In the genomic region with DNA sequence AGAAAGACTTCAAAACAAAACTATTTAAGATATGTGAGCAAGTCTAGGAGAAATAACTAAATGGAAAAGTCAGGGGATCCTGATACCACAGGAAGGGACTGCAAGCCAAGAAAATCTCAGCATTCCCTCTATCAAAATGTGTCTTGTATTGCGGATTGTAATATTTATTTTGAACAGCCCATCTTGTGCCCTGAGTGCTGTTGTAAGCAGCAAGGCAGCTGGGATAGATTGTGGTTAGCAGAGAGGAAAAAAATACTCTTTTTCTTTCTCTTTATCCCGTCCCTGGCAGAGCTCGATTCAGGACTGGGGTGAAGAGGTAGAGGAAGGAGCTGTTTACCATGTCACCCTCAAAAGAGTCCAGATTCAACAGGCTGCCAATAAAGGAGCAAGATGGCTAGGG, we compare ENCODE assay signal across 10 cellular contexts. TPM values are rescaled to one million over a fixed set of nuclear protein-coding genes. Genes with fewer than 3 reads are reported as not detected.
DNase-seq lines count a peak whose midpoint lies in the region; ATAC-seq, FAIRE-seq and TF ChIP-seq lines count a peak whose summit lies in the region.
"Had no signal": no experiment of that assay in that cellular context is flagged by ENCODE, and none has a peak within 500 bp of the region (broad histone marks: within the 10 kb centered on the region; RNA-seq: fewer than 3 reads in every experiment).

No MANE protein-coding gene starts in this region.

- no peaks in the 10 kb centered on the region for H3K36me3 ChIP-seq in iPS-20b (ENCODE audit: insufficient read depth, low read depth, low read length)
- H3K36me3 ChIP-seq in skeletal muscle tissue (ENCODE audit: control insufficient read depth in 3 of 3, insufficient read depth in 3 of 3, low read length in 3 of 3) = no peaks in the 10 kb centered on the region
- H3K36me3 ChIP-seq in H7 (replicated peaks; ENCODE audit: control insufficient read depth, insufficient read depth, low read length) = no peaks in the 10 kb centered on the region

- ATAC-seq in WTC11 = no peak
- no peak for ATAC-seq in naive thymus-derived CD8-positive, alpha-beta T cell

- POLR2A ChIA-PET in WTC11 (lab: Charles Lee) = no interaction called here
- POLR2A ChIA-PET in naive thymus-derived CD8-positive, alpha-beta T cell (lab: Charles Lee) = interaction anchor here (0.8 kb wide), 1 partner anchor 245 kb away, joined by 3 read pairs; a partner anchor contains a TSS

- no peak overlapping the region for H3K27ac ChIP-seq in iPS-20b (ENCODE audit: low read length)
- peak overlapping the region; percentile 51 for H3K27ac ChIP-seq in skeletal muscle tissue (ENCODE audit: low read depth, low read length)
- H3K27ac ChIP-seq: foreskin keratinocyte had no signal

- peaks cover 20% of the 10 kb centered on the region for H3K27me3 Mint-ChIP-seq in WTC11 (ENCODE audit: low read depth)
- H3K27me3 Mint-ChIP-seq in naive thymus-derived CD8-positive, alpha-beta T cell = peaks cover 5 to 33% (median 20%) of the 10 kb centered on the region in 5 donors

- H3K4me1 ChIP-seq in iPS-20b (ENCODE audit: insufficient read depth, low read length) (peaks cover 18% of the 10 kb centered on the region), skeletal muscle tissue (ENCODE audit: control insufficient read depth in 3 of 3, insufficient read depth in 3 of 3, low read length in 3 of 3) (peaks cover 2 to 28% (median 6%) of the 10 kb centered on the region in 3 donors)

- no peak overlapping the region for H3K27ac Mint-ChIP-seq in WTC11
- H3K27ac Mint-ChIP-seq in naive thymus-derived CD8-positive, alpha-beta T cell = no peak overlapping the region

- CTCF ChIA-PET in WTC11 (lab: Charles Lee) = interaction anchor here (0.8 to 1.4 kb wide), 5 partner anchors 19 to 151 kb away, joined by 3 to 9 read pairs (median 3); no protein-coding TSS in a partner anchor

- H3K9ac ChIP-seq in iPS-20b (ENCODE audit: low read depth, low read length) (0 out of 2 replicates have a peak overlapping the region, but pooled peaks have one; percentile 1), skeletal muscle tissue (ENCODE audit: low read depth in 1 of 3, low read length in 3 of 3) (peak overlapping the region in 2 of 3 donors; percentile 25 to 40)

- TF ChIP-seq POLR2A in GM12892 (IDR thresholded peaks at IDR 0.05; ENCODE audit: low read depth, low read length) = no peak

- H3K4me3 Mint-ChIP-seq in WTC11 = 0 out of 2 replicates have a peak overlapping the region, but pooled peaks have one; percentile 9
- peak overlapping the region in 5 of 10 donors; percentile 9 to 38 (median 22) for H3K4me3 Mint-ChIP-seq in naive thymus-derived CD8-positive, alpha-beta T cell

- peak; percentile 33 for FAIRE-seq in GM12892 (lab: Jason Lieb, UNC)

- no peak for DNase-seq in GM12892 (ENCODE audit: insufficient read length)
- no peak for DNase-seq in WTC11 (ENCODE audit: low spot score)
- DNase-seq in activated CD4-positive, alpha-beta T cell treated with anti-CD3 and anti-CD28 coated beads for 48 hours = no peak
- no peak for DNase-seq in H7
- no peak for DNase-seq in stimulated activated CD4-positive, alpha-beta T cell treated with anti-CD3 and anti-CD28 coated beads, Interleukin-2, amount 100 ng/mL, for 24 hours
- no peak for DNase-seq in naive thymus-derived CD8-positive, alpha-beta T cell
- DNase-seq: NCI-H446 treated with DMSO at 0.1 percent for 48 hours had no signal

- peaks cover 31% of the 10 kb centered on the region for H3K27me3 ChIP-seq in iPS-20b (ENCODE audit: insufficient read depth, low read length)
- H3K27me3 ChIP-seq in skeletal muscle tissue (ENCODE audit: control insufficient read depth in 3 of 3, insufficient read depth in 3 of 3, low read length in 3 of 3) = no peaks in the 10 kb centered on the region
- H3K27me3 ChIP-seq in H7 (ENCODE audit: control insufficient read depth, insufficient read depth, low read length) = peaks cover 9% of the 10 kb centered on the region

- no peak for TF ChIP-seq CTCF in WTC11 (IDR thresholded peaks at IDR 0.05)

- H3K9me3 ChIP-seq in iPS-20b (ENCODE audit: insufficient read depth, low read depth, low read length) = no peaks in the 10 kb centered on the region
- H3K9me3 ChIP-seq in skeletal muscle tissue (ENCODE audit: control insufficient read depth in 3 of 3, low read length in 3 of 3) = peaks cover 0 to 3% (median 2%) of the 10 kb centered on the region in 3 donors

- H3K4me1 Mint-ChIP-seq in WTC11 = peaks cover 29% of the 10 kb centered on the region
- peaks cover 6 to 14% (median 11%) of the 10 kb centered on the region in 4 donors for H3K4me1 Mint-ChIP-seq in naive thymus-derived CD8-positive, alpha-beta T cell

- H3K4me3 ChIP-seq in iPS-20b (ENCODE audit: low read length) (peak overlapping the region; percentile 27), skeletal muscle tissue (ENCODE audit: low read length in 3 of 3) (peak overlapping the region; percentile 19 to 94 (median 36)), H7 (ENCODE audit: insufficient read depth, low read depth, low read length) (no peak overlapping the region)

- H3K9me3 Mint-ChIP-seq in WTC11 = peaks cover 8% of the 10 kb centered on the region
- peaks cover 0 to 31% (median 16%) of the 10 kb centered on the region in 9 donors for H3K9me3 Mint-ChIP-seq in naive thymus-derived CD8-positive, alpha-beta T cell

- H3K36me3 Mint-ChIP-seq in WTC11 = no peaks in the 10 kb centered on the region
- peaks cover 2 to 26% (median 21%) of the 10 kb centered on the region in 3 donors for H3K36me3 Mint-ChIP-seq in naive thymus-derived CD8-positive, alpha-beta T cell

TF ChIP-seq in WTC11, 78 proteins besides CTCF, POLR2A, EP300 and RAD21:
- TF ChIP-seq, protein P1, sequence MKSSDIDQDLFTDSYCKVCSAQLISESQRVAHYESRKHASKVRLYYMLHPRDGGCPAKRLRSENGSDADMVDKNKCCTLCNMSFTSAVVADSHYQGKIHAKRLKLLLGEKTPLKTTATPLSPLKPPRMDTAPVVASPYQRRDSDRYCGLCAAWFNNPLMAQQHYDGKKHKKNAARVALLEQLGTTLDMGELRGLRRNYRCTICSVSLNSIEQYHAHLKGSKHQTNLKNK (CRISPR knock-in tag; IDR thresholded peaks at IDR 0.05) = no peak
- TF ChIP-seq ELF4 (CRISPR knock-in tag; IDR thresholded peaks at IDR 0.05; ENCODE audit: low read depth) (no peak), ZNF396 (CRISPR knock-in tag; IDR thresholded peaks at IDR 0.05; ENCODE audit: borderline replicate concordance) (no peak), TCF7 (CRISPR knock-in tag; IDR thresholded peaks at IDR 0.05; ENCODE audit: low read depth) (no peak), ETV6 (CRISPR knock-in tag; IDR thresholded peaks at IDR 0.05) (no peak), NR3C1 (CRISPR knock-in tag; conservative IDR thresholded peaks at IDR 0.05; ENCODE audit: low read depth) (no peak), ZNF121 (CRISPR knock-in tag; IDR thresholded peaks at IDR 0.05) (no peak)
- TF ChIP-seq, protein P2, sequence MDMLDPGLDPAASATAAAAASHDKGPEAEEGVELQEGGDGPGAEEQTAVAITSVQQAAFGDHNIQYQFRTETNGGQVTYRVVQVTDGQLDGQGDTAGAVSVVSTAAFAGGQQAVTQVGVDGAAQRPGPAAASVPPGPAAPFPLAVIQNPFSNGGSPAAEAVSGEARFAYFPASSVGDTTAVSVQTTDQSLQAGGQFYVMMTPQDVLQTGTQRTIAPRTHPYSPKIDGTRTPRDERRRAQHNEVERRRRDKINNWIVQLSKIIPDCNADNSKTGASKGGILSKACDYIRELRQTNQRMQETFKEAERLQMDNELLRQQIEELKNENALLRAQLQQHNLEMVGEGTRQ (CRISPR knock-in tag; IDR thresholded peaks at IDR 0.05) = no peak
- TF ChIP-seq, protein P3, sequence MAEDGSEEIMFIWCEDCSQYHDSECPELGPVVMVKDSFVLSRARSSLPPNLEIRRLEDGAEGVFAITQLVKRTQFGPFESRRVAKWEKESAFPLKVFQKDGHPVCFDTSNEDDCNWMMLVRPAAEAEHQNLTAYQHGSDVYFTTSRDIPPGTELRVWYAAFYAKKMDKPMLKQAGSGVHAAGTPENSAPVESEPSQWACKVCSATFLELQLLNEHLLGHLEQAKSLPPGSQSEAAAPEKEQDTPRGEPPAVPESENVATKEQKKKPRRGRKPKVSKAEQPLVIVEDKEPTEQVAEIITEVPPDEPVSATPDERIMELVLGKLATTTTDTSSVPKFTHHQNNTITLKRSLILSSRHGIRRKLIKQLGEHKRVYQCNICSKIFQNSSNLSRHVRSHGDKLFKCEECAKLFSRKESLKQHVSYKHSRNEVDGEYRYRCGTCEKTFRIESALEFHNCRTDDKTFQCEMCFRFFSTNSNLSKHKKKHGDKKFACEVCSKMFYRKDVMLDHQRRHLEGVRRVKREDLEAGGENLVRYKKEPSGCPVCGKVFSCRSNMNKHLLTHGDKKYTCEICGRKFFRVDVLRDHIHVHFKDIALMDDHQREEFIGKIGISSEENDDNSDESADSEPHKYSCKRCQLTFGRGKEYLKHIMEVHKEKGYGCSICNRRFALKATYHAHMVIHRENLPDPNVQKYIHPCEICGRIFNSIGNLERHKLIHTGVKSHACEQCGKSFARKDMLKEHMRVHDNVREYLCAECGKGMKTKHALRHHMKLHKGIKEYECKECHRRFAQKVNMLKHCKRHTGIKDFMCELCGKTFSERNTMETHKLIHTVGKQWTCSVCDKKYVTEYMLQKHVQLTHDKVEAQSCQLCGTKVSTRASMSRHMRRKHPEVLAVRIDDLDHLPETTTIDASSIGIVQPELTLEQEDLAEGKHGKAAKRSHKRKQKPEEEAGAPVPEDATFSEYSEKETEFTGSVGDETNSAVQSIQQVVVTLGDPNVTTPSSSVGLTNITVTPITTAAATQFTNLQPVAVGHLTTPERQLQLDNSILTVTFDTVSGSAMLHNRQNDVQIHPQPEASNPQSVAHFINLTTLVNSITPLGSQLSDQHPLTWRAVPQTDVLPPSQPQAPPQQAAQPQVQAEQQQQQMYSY (CRISPR knock-in tag; IDR thresholded peaks at IDR 0.05) = no peak
- TF ChIP-seq, protein P4, sequence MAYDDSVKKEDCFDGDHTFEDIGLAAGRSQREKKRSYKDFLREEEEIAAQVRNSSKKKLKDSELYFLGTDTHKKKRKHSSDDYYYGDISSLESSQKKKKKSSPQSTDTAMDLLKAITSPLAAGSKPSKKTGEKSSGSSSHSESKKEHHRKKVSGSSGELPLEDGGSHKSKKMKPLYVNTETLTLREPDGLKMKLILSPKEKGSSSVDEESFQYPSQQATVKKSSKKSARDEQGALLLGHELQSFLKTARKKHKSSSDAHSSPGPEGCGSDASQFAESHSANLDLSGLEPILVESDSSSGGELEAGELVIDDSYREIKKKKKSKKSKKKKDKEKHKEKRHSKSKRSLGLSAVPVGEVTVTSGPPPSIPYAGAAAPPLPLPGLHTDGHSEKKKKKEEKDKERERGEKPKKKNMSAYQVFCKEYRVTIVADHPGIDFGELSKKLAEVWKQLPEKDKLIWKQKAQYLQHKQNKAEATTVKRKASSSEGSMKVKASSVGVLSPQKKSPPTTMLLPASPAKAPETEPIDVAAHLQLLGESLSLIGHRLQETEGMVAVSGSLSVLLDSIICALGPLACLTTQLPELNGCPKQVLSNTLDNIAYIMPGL (CRISPR knock-in tag; IDR thresholded peaks at IDR 0.05) = no peak

RNA-seq across cellular contexts. Expression of a gene that starts 1.2 kb away (rescaled TPM):
- polyA plus RNA-seq in GM12892 (2012; ENCODE audit: missing spikeins) = 11.7 TPM
- 1.3 to 1.5 TPM (median 1.3 TPM) in 3 replicates for total RNA-seq in WTC11 (2021)
- 28.2 TPM for total RNA-seq in skeletal muscle tissue
- total RNA-seq in H7 (2014; rRNA removed; shearing (Covaris generic)) = 2.2 and 3.2 TPM in 2 replicates
- total RNA-seq in naive thymus-derived CD8-positive, alpha-beta T cell = 1 to 10 TPM; 1.9 to 2.1 TPM
- polyA plus RNA-seq in naive thymus-derived CD8-positive, alpha-beta T cell = 1 to 10 TPM; 1.1 to 1.8 (median 1.4) TPM
